1 cellular context compared by ENCODE assay signal in the genomic region with DNA sequence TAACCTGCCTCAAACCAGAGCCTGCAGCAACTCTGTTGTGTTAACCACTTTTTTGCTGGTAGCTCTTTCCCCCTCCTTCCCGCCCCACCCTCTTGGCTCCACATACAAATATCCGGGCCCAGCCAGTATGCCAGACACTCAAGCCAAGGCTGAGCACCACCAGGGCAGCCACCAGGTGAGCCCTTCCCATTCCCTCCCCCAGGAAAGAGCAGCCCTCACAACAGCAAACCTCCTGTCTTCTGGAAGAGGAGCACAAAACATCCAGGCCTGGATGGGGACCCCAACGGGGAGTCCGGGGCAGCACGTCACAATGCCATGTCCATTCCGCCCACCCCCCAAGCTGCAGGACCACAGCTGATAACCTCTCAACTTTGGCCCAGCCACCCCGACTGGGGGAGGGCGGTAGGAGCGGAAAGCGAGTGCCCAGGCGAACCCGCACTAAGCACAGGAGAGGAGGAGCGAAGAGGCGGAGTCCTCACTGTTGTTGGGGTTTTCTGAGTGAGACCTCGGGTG.
TF ChIP-seq lines count a peak whose summit lies in the region.

No MANE protein-coding gene starts in this region.

TF ChIP-seq in HepG2, 621 proteins besides CTCF, POLR2A, EP300 and RAD21 (continued from another document and continues in another):
- TF ChIP-seq, protein P1, sequence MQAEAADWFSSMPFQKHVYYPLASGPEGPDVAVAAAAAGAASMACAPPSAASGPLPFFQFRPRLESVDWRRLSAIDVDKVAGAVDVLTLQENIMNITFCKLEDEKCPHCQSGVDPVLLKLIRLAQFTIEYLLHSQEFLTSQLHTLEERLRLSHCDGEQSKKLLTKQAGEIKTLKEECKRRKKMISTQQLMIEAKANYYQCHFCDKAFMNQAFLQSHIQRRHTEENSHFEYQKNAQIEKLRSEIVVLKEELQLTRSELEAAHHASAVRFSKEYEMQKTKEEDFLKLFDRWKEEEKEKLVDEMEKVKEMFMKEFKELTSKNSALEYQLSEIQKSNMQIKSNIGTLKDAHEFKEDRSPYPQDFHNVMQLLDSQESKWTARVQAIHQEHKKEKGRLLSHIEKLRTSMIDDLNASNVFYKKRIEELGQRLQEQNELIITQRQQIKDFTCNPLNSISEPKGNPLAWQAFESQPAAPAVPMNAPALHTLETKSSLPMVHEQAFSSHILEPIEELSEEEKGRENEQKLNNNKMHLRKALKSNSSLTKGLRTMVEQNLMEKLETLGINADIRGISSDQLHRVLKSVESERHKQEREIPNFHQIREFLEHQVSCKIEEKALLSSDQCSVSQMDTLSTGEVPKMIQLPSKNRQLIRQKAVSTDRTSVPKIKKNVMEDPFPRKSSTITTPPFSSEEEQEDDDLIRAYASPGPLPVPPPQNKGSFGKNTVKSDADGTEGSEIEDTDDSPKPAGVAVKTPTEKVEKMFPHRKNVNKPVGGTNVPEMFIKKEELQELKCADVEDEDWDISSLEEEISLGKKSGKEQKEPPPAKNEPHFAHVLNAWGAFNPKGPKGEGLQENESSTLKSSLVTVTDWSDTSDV (CRISPR knock-in tag; IDR thresholded peaks at IDR 0.05): 0 out of 2 replicates have a peak, but pooled peaks have one; percentile 27
- peak; percentile 34; the same call in 1 of the 2 replicates for TF ChIP-seq NCOA2 (CRISPR knock-in tag; IDR thresholded peaks at IDR 0.05)
- 0 out of 2 replicates have a peak, but pooled peaks have one; percentile 21 for TF ChIP-seq CAMTA2 (CRISPR knock-in tag; IDR thresholded peaks at IDR 0.05; ENCODE audit: borderline replicate concordance)
- TF ChIP-seq JUND (CRISPR knock-in tag; IDR thresholded peaks at IDR 0.05): peak; percentile 72
- TF ChIP-seq ZNF674 (CRISPR knock-in tag; IDR thresholded peaks at IDR 0.05; ENCODE audit: low read depth): no peak
- peak; percentile 97 for TF ChIP-seq RXRA (CRISPR knock-in tag; IDR thresholded peaks at IDR 0.05)
- TF ChIP-seq, protein P2, sequence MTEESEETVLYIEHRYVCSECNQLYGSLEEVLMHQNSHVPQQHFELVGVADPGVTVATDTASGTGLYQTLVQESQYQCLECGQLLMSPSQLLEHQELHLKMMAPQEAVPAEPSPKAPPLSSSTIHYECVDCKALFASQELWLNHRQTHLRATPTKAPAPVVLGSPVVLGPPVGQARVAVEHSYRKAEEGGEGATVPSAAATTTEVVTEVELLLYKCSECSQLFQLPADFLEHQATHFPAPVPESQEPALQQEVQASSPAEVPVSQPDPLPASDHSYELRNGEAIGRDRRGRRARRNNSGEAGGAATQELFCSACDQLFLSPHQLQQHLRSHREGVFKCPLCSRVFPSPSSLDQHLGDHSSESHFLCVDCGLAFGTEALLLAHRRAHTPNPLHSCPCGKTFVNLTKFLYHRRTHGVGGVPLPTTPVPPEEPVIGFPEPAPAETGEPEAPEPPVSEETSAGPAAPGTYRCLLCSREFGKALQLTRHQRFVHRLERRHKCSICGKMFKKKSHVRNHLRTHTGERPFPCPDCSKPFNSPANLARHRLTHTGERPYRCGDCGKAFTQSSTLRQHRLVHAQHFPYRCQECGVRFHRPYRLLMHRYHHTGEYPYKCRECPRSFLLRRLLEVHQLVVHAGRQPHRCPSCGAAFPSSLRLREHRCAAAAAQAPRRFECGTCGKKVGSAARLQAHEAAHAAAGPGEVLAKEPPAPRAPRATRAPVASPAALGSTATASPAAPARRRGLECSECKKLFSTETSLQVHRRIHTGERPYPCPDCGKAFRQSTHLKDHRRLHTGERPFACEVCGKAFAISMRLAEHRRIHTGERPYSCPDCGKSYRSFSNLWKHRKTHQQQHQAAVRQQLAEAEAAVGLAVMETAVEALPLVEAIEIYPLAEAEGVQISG (CRISPR knock-in tag; IDR thresholded peaks at IDR 0.05): peak; percentile 26; the same call in 1 of the 2 replicates
- peak; percentile 43 for TF ChIP-seq FOSL2 (CRISPR knock-in tag; IDR thresholded peaks at IDR 0.05)
- TF ChIP-seq MEIS1 (CRISPR knock-in tag; IDR thresholded peaks at IDR 0.05; ENCODE audit: borderline replicate concordance): peak; percentile 50; the same call in 1 of the 2 replicates
- no peak for TF ChIP-seq SATB2 (CRISPR knock-in tag; IDR thresholded peaks at IDR 0.05)
- TF ChIP-seq POLR2AphosphoS5 (IDR thresholded peaks at IDR 0.05; ENCODE audit: low read depth, low read length): peak; percentile 57; the same call in 1 of the 2 replicates
- TF ChIP-seq ZNF501 (CRISPR knock-in tag; IDR thresholded peaks at IDR 0.05): no peak
- TF ChIP-seq GABPA (IDR thresholded peaks at IDR 0.05; ENCODE audit: low read depth, low read length): no peak
- peak; percentile 45 for TF ChIP-seq GABPA (CRISPR knock-in tag; IDR thresholded peaks at IDR 0.05; ENCODE audit: low read depth)
- TF ChIP-seq, protein P3, sequence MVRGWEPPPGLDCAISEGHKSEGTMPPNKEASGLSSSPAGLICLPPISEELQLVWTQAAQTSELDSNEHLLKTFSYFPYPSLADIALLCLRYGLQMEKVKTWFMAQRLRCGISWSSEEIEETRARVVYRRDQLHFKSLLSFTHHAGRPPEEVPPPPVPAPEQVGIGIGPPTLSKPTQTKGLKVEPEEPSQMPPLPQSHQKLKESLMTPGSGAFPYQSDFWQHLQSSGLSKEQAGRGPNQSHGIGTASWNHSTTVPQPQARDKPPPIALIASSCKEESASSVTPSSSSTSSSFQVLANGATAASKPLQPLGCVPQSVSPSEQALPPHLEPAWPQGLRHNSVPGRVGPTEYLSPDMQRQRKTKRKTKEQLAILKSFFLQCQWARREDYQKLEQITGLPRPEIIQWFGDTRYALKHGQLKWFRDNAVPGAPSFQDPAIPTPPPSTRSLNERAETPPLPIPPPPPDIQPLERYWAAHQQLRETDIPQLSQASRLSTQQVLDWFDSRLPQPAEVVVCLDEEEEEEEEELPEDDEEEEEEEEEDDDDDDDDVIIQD (CRISPR knock-in tag; IDR thresholded peaks at IDR 0.05; ENCODE audit: low read depth): 0 out of 2 replicates have a peak, but pooled peaks have one; percentile 11
- TF ChIP-seq, protein P4, sequence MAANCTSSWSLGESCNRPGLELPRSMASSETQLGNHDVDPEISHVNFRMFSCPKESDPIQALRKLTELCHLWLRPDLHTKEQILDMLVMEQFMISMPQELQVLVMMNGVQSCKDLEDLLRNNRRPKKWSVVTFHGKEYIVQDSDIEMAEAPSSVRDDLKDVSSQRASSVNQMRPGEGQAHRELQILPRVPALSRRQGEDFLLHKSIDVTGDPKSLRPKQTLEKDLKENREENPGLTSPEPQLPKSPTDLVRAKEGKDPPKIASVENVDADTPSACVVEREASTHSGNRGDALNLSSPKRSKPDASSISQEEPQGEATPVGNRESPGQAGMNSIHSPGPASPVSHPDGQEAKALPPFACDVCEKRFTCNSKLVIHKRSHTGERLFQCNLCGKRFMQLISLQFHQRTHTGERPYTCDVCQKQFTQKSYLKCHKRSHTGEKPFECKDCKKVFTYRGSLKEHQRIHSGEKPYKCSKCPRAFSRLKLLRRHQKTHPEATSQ (CRISPR knock-in tag; IDR thresholded peaks at IDR 0.05; ENCODE audit: borderline replicate concordance): no peak
- TF ChIP-seq ZNF878 (CRISPR knock-in tag; IDR thresholded peaks at IDR 0.05): peak; percentile 84
- TF ChIP-seq, protein P5, sequence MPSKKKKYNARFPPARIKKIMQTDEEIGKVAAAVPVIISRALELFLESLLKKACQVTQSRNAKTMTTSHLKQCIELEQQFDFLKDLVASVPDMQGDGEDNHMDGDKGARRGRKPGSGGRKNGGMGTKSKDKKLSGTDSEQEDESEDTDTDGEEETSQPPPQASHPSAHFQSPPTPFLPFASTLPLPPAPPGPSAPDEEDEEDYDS (CRISPR knock-in tag; IDR thresholded peaks at IDR 0.05): peak; percentile 86
- no peak for TF ChIP-seq BRD4 (CRISPR knock-in tag; IDR thresholded peaks at IDR 0.05)
- no peak for TF ChIP-seq CENPX (CRISPR knock-in tag; IDR thresholded peaks at IDR 0.05)
- TF ChIP-seq, protein P6, sequence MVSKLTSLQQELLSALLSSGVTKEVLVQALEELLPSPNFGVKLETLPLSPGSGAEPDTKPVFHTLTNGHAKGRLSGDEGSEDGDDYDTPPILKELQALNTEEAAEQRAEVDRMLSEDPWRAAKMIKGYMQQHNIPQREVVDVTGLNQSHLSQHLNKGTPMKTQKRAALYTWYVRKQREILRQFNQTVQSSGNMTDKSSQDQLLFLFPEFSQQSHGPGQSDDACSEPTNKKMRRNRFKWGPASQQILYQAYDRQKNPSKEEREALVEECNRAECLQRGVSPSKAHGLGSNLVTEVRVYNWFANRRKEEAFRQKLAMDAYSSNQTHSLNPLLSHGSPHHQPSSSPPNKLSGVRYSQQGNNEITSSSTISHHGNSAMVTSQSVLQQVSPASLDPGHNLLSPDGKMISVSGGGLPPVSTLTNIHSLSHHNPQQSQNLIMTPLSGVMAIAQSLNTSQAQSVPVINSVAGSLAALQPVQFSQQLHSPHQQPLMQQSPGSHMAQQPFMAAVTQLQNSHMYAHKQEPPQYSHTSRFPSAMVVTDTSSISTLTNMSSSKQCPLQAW (CRISPR knock-in tag; IDR thresholded peaks at IDR 0.05): peak; percentile 52; the same call in 1 of the 2 replicates
- peak; percentile 34 for TF ChIP-seq ARNTL (CRISPR knock-in tag; IDR thresholded peaks at IDR 0.05)
- TF ChIP-seq, protein P7, sequence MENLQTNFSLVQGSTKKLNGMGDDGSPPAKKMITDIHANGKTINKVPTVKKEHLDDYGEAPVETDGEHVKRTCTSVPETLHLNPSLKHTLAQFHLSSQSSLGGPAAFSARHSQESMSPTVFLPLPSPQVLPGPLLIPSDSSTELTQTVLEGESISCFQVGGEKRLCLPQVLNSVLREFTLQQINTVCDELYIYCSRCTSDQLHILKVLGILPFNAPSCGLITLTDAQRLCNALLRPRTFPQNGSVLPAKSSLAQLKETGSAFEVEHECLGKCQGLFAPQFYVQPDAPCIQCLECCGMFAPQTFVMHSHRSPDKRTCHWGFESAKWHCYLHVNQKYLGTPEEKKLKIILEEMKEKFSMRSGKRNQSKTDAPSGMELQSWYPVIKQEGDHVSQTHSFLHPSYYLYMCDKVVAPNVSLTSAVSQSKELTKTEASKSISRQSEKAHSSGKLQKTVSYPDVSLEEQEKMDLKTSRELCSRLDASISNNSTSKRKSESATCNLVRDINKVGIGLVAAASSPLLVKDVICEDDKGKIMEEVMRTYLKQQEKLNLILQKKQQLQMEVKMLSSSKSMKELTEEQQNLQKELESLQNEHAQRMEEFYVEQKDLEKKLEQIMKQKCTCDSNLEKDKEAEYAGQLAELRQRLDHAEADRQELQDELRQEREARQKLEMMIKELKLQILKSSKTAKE (CRISPR knock-in tag; IDR thresholded peaks at IDR 0.05; ENCODE audit: borderline replicate concordance): peak; percentile 84; the same call in 1 of the 2 replicates
- no peak for TF ChIP-seq NCOA5 (CRISPR knock-in tag; IDR thresholded peaks at IDR 0.05)
- TF ChIP-seq SIN3A (IDR thresholded peaks at IDR 0.05; ENCODE audit: borderline replicate concordance, low read depth, low read length): peak; percentile 51; the same call in 1 of the 2 replicates
- peak; percentile 12; the same call in 1 of the 2 replicates for TF ChIP-seq ZNF232 (CRISPR knock-in tag; IDR thresholded peaks at IDR 0.05; ENCODE audit: borderline replicate concordance)
- TF ChIP-seq, protein P8, sequence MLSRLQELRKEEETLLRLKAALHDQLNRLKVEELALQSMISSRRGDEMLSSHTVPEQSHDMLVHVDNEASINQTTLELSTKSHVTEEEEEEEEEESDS (CRISPR knock-in tag; IDR thresholded peaks at IDR 0.05; ENCODE audit: borderline replicate concordance): 0 out of 2 replicates have a peak, but pooled peaks have one; percentile 55
- TF ChIP-seq, protein P9, sequence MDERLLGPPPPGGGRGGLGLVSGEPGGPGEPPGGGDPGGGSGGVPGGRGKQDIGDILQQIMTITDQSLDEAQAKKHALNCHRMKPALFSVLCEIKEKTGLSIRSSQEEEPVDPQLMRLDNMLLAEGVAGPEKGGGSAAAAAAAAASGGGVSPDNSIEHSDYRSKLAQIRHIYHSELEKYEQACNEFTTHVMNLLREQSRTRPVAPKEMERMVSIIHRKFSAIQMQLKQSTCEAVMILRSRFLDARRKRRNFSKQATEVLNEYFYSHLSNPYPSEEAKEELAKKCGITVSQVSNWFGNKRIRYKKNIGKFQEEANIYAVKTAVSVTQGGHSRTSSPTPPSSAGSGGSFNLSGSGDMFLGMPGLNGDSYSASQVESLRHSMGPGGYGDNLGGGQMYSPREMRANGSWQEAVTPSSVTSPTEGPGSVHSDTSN (CRISPR knock-in tag; IDR thresholded peaks at IDR 0.05): 0 out of 2 replicates have a peak, but pooled peaks have one; percentile 13
- 0 out of 2 replicates have a peak, but pooled peaks have one; percentile 34 for TF ChIP-seq ZBTB38 (CRISPR knock-in tag; IDR thresholded peaks at IDR 0.05)
- no peak; the same call in 1 of the 2 replicates for TF ChIP-seq ZBTB7B (CRISPR knock-in tag; IDR thresholded peaks at IDR 0.05)
- 0 out of 2 replicates have a peak, but pooled peaks have one; percentile 20 for TF ChIP-seq SMAD1 (CRISPR knock-in tag; IDR thresholded peaks at IDR 0.05; ENCODE audit: borderline replicate concordance, low read depth)
- no peak for TF ChIP-seq TOPORS (CRISPR knock-in tag; IDR thresholded peaks at IDR 0.05)
- TF ChIP-seq, protein P10, sequence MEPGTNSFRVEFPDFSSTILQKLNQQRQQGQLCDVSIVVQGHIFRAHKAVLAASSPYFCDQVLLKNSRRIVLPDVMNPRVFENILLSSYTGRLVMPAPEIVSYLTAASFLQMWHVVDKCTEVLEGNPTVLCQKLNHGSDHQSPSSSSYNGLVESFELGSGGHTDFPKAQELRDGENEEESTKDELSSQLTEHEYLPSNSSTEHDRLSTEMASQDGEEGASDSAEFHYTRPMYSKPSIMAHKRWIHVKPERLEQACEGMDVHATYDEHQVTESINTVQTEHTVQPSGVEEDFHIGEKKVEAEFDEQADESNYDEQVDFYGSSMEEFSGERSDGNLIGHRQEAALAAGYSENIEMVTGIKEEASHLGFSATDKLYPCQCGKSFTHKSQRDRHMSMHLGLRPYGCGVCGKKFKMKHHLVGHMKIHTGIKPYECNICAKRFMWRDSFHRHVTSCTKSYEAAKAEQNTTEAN (CRISPR knock-in tag; conservative IDR thresholded peaks at IDR 0.05): no peak
- no peak for TF ChIP-seq KAT2B (IDR thresholded peaks at IDR 0.05; ENCODE audit: borderline replicate concordance, low read depth, low read length)
- peak; percentile 46; the same call in 1 of the 2 replicates for TF ChIP-seq ZNF839 (CRISPR knock-in tag; IDR thresholded peaks at IDR 0.05; ENCODE audit: borderline replicate concordance)
- TF ChIP-seq KLF6 (CRISPR knock-in tag; IDR thresholded peaks at IDR 0.05): 0 out of 2 replicates have a peak, but pooled peaks have one; percentile 7
- peak; percentile 57; the same call in 1 of the 2 replicates for TF ChIP-seq NRL (CRISPR knock-in tag; IDR thresholded peaks at IDR 0.05; ENCODE audit: borderline replicate concordance)
- 0 out of 2 replicates have a peak, but pooled peaks have one; percentile 15 for TF ChIP-seq ZNF451 (CRISPR knock-in tag; IDR thresholded peaks at IDR 0.05)
- TF ChIP-seq RFXANK (CRISPR knock-in tag; IDR thresholded peaks at IDR 0.05): 0 out of 2 replicates have a peak, but pooled peaks have one; percentile 29
- TF ChIP-seq ZNF431 (CRISPR knock-in tag; IDR thresholded peaks at IDR 0.05; ENCODE audit: borderline replicate concordance, low read depth): 0 out of 2 replicates have a peak, but pooled peaks have one; percentile 72
- TF ChIP-seq, protein P11, sequence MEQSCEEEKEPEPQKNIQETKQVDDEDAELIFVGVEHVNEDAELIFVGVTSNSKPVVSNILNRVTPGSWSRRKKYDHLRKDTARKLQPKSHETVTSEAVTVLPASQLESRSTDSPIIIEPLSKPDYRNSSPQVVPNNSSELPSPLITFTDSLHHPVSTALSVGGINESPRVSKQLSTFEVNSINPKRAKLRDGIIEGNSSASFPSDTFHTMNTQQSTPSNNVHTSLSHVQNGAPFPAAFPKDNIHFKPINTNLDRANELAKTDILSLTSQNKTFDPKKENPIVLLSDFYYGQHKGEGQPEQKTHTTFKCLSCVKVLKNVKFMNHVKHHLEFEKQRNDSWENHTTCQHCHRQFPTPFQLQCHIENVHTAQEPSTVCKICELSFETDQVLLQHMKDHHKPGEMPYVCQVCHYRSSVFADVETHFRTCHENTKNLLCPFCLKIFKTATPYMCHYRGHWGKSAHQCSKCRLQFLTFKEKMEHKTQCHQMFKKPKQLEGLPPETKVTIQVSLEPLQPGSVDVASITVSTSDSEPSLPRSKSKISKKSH (CRISPR knock-in tag; IDR thresholded peaks at IDR 0.05; ENCODE audit: borderline replicate concordance): peak; percentile 89
